ENCODE assay signal across 20 cellular contexts in genomic region chr6:73418081-73418741, GRCh38. TPM values are rescaled to one million over a fixed set of nuclear protein-coding genes. Genes with fewer than 3 reads are reported as not detected.
DNase-seq lines count a peak whose midpoint lies in the region; ATAC-seq and TF ChIP-seq lines count a peak whose summit lies in the region.
"Had no signal": no experiment of that assay in that cellular context is flagged by ENCODE, and none has a peak within 500 bp of the region (broad histone marks: within the 10 kb centered on the region; RNA-seq: fewer than 3 reads in every experiment).

No MANE protein-coding gene starts in this region.

- no peaks in the 10 kb centered on the region for H3K9me3 ChIP-seq in esophagus squamous epithelium
- H3K9me3 ChIP-seq: prostate gland, spleen, vagina had no signal

- H3K9me3 Mint-ChIP-seq in activated CD8-positive, alpha-beta T cell treated with anti-CD3 and anti-CD28 coated beads, Interleukin-2, amount 10 ng/mL, durations not matched to agents 7 days and 5 days (ENCODE audit: insufficient read depth): no peaks in the 10 kb centered on the region
- H3K9me3 Mint-ChIP-seq: brain had no signal

- H3K36me3 ChIP-seq in esophagus squamous epithelium: peaks cover 0 to 25% (median 6%) of the 10 kb centered on the region in 3 donors
- H3K36me3 ChIP-seq: prostate gland had no signal

- peaks cover 35% of the 10 kb centered on the region for H3K4me1 Mint-ChIP-seq in activated CD8-positive, alpha-beta T cell treated with anti-CD3 and anti-CD28 coated beads, Interleukin-2, amount 10 ng/mL, durations not matched to agents 7 days and 5 days (ENCODE audit: low read depth)
- H3K4me1 Mint-ChIP-seq: brain had no signal

- POLR2A ChIA-PET in activated CD8-positive, alpha-beta T cell treated with anti-CD3 and anti-CD28 coated beads, Interleukin-2, amount 10 ng/mL, durations not matched to agents 7 days and 5 days (lab: Charles Lee): no interaction called here

- no peaks in the 10 kb centered on the region for H3K4me1 ChIP-seq in esophagus squamous epithelium
- H3K4me1 ChIP-seq: prostate gland, vagina had no signal

- H3K27me3 ChIP-seq in esophagus squamous epithelium: no peaks in the 10 kb centered on the region
- H3K27me3 ChIP-seq: spleen, vagina had no signal

- H3K27me3 Mint-ChIP-seq in activated CD8-positive, alpha-beta T cell treated with anti-CD3 and anti-CD28 coated beads, Interleukin-2, amount 10 ng/mL, durations not matched to agents 7 days and 5 days (ENCODE audit: low read depth): no peaks in the 10 kb centered on the region
- H3K27me3 Mint-ChIP-seq: brain had no signal

- CTCF ChIA-PET in activated CD8-positive, alpha-beta T cell treated with anti-CD3 and anti-CD28 coated beads, Interleukin-2, amount 10 ng/mL, durations not matched to agents 7 days and 5 days (lab: Charles Lee): no interaction called here

- DNase-seq in A172 (ENCODE audit: low spot score) (peak; percentile 3), EL (peak; percentile 30), glomerular visceral epithelial cell (ENCODE audit: extremely low spot score) (peak; percentile 14), NCI-H2227 (lab: John Stamatoyannopoulos, UW; ENCODE audit: unreplicated experiment) (no peak), esophagus squamous epithelium (lab: John Stamatoyannopoulos, UW) (no peak), SKM-1 (lab: John Stamatoyannopoulos, UW; ENCODE audit: unreplicated experiment) (no peak)
- DNase-seq in activated CD8-positive, alpha-beta T cell treated with anti-CD3 and anti-CD28 coated beads, Interleukin-2, amount 10 ng/mL, durations not matched to agents 7 days and 5 days: no peak
- DNase-seq: activated CD4-positive, alpha-beta T cell treated with anti-CD3 and anti-CD28 coated beads, Interleukin-2, amount 50 U/mL, for 4 hours; activated gamma-delta T cell; NCI-H1105; NCI-H226; NK-92 treated with Interleukin-12 subunit alpha and Interleukin-12 subunit beta, amount 100 ng/mL, for 24 hours; Right ventricle myocardium superior; spleen had no signal

- no peak for TF ChIP-seq CTCF in esophagus squamous epithelium (IDR thresholded peaks at IDR 0.05)

- no peak overlapping the region for H3K4me3 Mint-ChIP-seq in activated CD8-positive, alpha-beta T cell treated with anti-CD3 and anti-CD28 coated beads, Interleukin-2, amount 10 ng/mL, durations not matched to agents 7 days and 5 days
- H3K4me3 Mint-ChIP-seq: brain had no signal

- WGBS in esophagus squamous epithelium, 2 donors: 88 to 90% methylated on average over 11 of the region's 11 CpGs

- peak overlapping the region; percentile 53 for H3K27ac Mint-ChIP-seq in activated CD8-positive, alpha-beta T cell treated with anti-CD3 and anti-CD28 coated beads, Interleukin-2, amount 10 ng/mL, durations not matched to agents 7 days and 5 days
- H3K27ac Mint-ChIP-seq: brain had no signal

- H3K36me3 Mint-ChIP-seq in activated CD8-positive, alpha-beta T cell treated with anti-CD3 and anti-CD28 coated beads, Interleukin-2, amount 10 ng/mL, durations not matched to agents 7 days and 5 days (ENCODE audit: low read depth): peaks cover 57% of the 10 kb centered on the region
- H3K36me3 Mint-ChIP-seq: brain had no signal

- intact Hi-C loops in esophagus squamous epithelium (cut with DNase I): no loop called here

- ATAC-seq in activated CD8-positive, alpha-beta T cell treated with anti-CD3 and anti-CD28 coated beads, Interleukin-2, amount 10 ng/mL, durations not matched to agents 7 days and 5 days: no peak
- ATAC-seq in HG03342 (IDR thresholded peaks at IDR 0.05; ENCODE audit: unreplicated experiment): no peak

- H3K4me3 ChIP-seq in esophagus squamous epithelium: no peak overlapping the region
- H3K4me3 ChIP-seq: prostate gland, spleen, vagina had no signal

- TF ChIP-seq POLR2A in esophagus squamous epithelium (IDR thresholded peaks at IDR 0.05): no peak

- H3K27ac ChIP-seq in esophagus squamous epithelium: no peak overlapping the region
- H3K27ac ChIP-seq: prostate gland, spleen, vagina had no signal

RNA-seq across cellular contexts. Expression of gene DDX43, which starts 23.6 kb away (rescaled TPM):
- total RNA-seq in A172 (2014; rRNA removed; shearing (Covaris generic)): not detected in 2 replicates
- total RNA-seq in activated CD8-positive, alpha-beta T cell treated with anti-CD3 and anti-CD28 coated beads, Interleukin-2, amount 10 ng/mL, durations not matched to agents 7 days and 5 days: 1 to 10 TPM in 1 of 2 experiments, under 1 TPM in 1; 0.66 to 1.2 TPM
- 1 to 10 TPM in 2 of 4 donors, under 1 TPM in 1, not detected in 1; 0.11 to 3.4 (median 1.5) TPM for total RNA-seq in esophagus squamous epithelium

RNA-seq across cellular contexts. Expression of gene CGAS, which starts 33.9 kb away (rescaled TPM):
- total RNA-seq in A172 (2014; rRNA removed; shearing (Covaris generic)): not detected in 2 replicates
- 10 to 100 TPM; 32.4 to 33.1 TPM for total RNA-seq in activated CD8-positive, alpha-beta T cell treated with anti-CD3 and anti-CD28 coated beads, Interleukin-2, amount 10 ng/mL, durations not matched to agents 7 days and 5 days
- 10 to 100 TPM in 2 of 4 donors, 1 to 10 TPM in 2; 3.0 to 15.4 (median 10.1) TPM for total RNA-seq in esophagus squamous epithelium

RNA-seq across cellular contexts. Expression of gene MTO1, which starts 43.3 kb away (rescaled TPM):
- 25.7 and 26.7 TPM in 2 replicates for total RNA-seq in A172 (2014; rRNA removed; shearing (Covaris generic))
- 10 to 100 TPM; 51.7 to 54.3 TPM for total RNA-seq in activated CD8-positive, alpha-beta T cell treated with anti-CD3 and anti-CD28 coated beads, Interleukin-2, amount 10 ng/mL, durations not matched to agents 7 days and 5 days
- 10 to 100 TPM; 19.5 to 27.8 (median 24.3) TPM for total RNA-seq in esophagus squamous epithelium

RNA-seq across cellular contexts. Expression of gene OOEP, which starts 48.5 kb away (rescaled TPM):
- total RNA-seq in A172 (2014; rRNA removed; shearing (Covaris generic)): not detected in 2 replicates
- under 1 TPM; 0.52 to 0.87 TPM for total RNA-seq in activated CD8-positive, alpha-beta T cell treated with anti-CD3 and anti-CD28 coated beads, Interleukin-2, amount 10 ng/mL, durations not matched to agents 7 days and 5 days
- total RNA-seq in esophagus squamous epithelium: under 1 TPM in 1 of 4 donors, not detected in 3; 0.35 TPM
- total RNA-seq: Right ventricle myocardium superior, vagina had no signal

RNA-seq across cellular contexts. Expression of gene KHDC3L, which starts 55.8 kb away (rescaled TPM):
- total RNA-seq in A172 (2014; rRNA removed; shearing (Covaris generic)): not detected in 2 replicates
- not detected for total RNA-seq in activated CD8-positive, alpha-beta T cell treated with anti-CD3 and anti-CD28 coated beads, Interleukin-2, amount 10 ng/mL, durations not matched to agents 7 days and 5 days
- not detected for total RNA-seq in esophagus squamous epithelium
- total RNA-seq: dermis microvascular lymphatic vessel endothelial cell, mucosa of gallbladder, prostate gland, Right ventricle myocardium superior, spleen, vagina had no signal

Comparison
In these comparisons a context has a peak if more than half of its experiments do, and no peak if none do; other contexts are left out.
1. DNase-seq: peak in A172 (single experiment), EL (single experiment) and glomerular visceral epithelial cell (single experiment); none in activated CD8-positive, alpha-beta T cell treated with anti-CD3 and anti-CD28 coated beads, Interleukin-2, amount 10 ng/mL, durations not matched to agents 7 days and 5 days (single experiment), NCI-H2227 (single experiment), esophagus squamous epithelium (single experiment) and SKM-1 (single experiment).